ENCODE assay signal across 15 cellular contexts in genomic region chr9:108445431-108446018, GRCh38.
DNase-seq lines count a peak whose midpoint lies in the region; ATAC-seq and TF ChIP-seq lines count a peak whose summit lies in the region.
"Had no signal": no experiment of that assay in that cellular context is flagged by ENCODE, and none has a peak within 500 bp of the region (broad histone marks: within the 10 kb centered on the region; RNA-seq: fewer than 3 reads in every experiment).

No MANE protein-coding gene starts in this region.

- H3K27me3 Mint-ChIP-seq in naive thymus-derived CD8-positive, alpha-beta T cell, result peaks cover 0 to 8% (median 0%) of the 10 kb centered on the region in 5 donors

- H3K36me3 ChIP-seq in tibial nerve (no peaks in the 10 kb centered on the region), body of pancreas (replicated peaks in 1 of 2; ENCODE audit: insufficient read depth in 1 of 2, low read depth in 2 of 2) (no peaks in the 10 kb centered on the region)
- H3K36me3 ChIP-seq: heart left ventricle, left ventricle myocardium inferior, Peyer's patch had no signal

- ATAC-seq in GM21737 (IDR thresholded peaks at IDR 0.05; ENCODE audit: unreplicated experiment) (no peak), body of pancreas (no peak)
- no peak for ATAC-seq in naive thymus-derived CD8-positive, alpha-beta T cell

- TF ChIP-seq POLR2A in tibial nerve (IDR thresholded peaks at IDR 0.05), result no peak
- no peak for TF ChIP-seq POLR2A in body of pancreas (IDR thresholded peaks at IDR 0.05)

- peak overlapping the region in 1 of 10 donors; percentile 10 for H3K27ac Mint-ChIP-seq in naive thymus-derived CD8-positive, alpha-beta T cell
- H3K27ac Mint-ChIP-seq: activated T-helper 1 cell treated with anti-CD3 and anti-CD28 coated beads, Interleukin-12 subunit alpha, Interleukin-12 subunit beta, Interleukin-2, Interleukin-4 antibody, amounts not matched to agents 30 ng/mL and 10 ng/mL and 1 ng/mL, durations not matched to agents 14 hours and 24 hours and 36 hours; T-helper 2 cell treated with Interferon-gamma antibody and Interleukin-4, amounts not matched to agents 5 μg/mL and 100 μg/mL, for 36 hours had no signal

- no peaks in the 10 kb centered on the region for H3K9me3 ChIP-seq in tibial nerve
- H3K9me3 ChIP-seq in body of pancreas, result no peaks in the 10 kb centered on the region
- H3K9me3 ChIP-seq: heart left ventricle, left ventricle myocardium inferior, Peyer's patch had no signal

- WGBS in tibial nerve, 2 donors, result 59 to 66% methylated on average over 8 of the region's 8 CpGs
- 88 to 91% methylated on average over 8 of the region's 8 CpGs for WGBS in body of pancreas, 2 donors

- peak overlapping the region; percentile 50 for H3K27ac ChIP-seq in cingulate gyrus (ENCODE audit: low read depth, low read length)
- peak overlapping the region in 3 of 4 donors; percentile 30 to 94 (median 88) for H3K27ac ChIP-seq in tibial nerve
- H3K27ac ChIP-seq in body of pancreas, result no peak overlapping the region
- H3K27ac ChIP-seq: heart left ventricle, left ventricle myocardium inferior, Peyer's patch had no signal

- H3K4me1 Mint-ChIP-seq in naive thymus-derived CD8-positive, alpha-beta T cell, result no peaks in the 10 kb centered on the region

- TF ChIP-seq EP300 in tibial nerve (IDR thresholded peaks at IDR 0.05), result peak in 1 of 2 donors; percentile 65

- H3K27me3 ChIP-seq in tibial nerve, result no peaks in the 10 kb centered on the region
- no peaks in the 10 kb centered on the region for H3K27me3 ChIP-seq in body of pancreas
- H3K27me3 ChIP-seq: heart left ventricle, Peyer's patch had no signal

- POLR2A ChIA-PET in naive thymus-derived CD8-positive, alpha-beta T cell (lab: Charles Lee), result no interaction called here

- H3K4me1 ChIP-seq in tibial nerve (peaks cover 0 to 55% (median 17%) of the 10 kb centered on the region in 4 donors), body of pancreas (peaks cover 24% of the 10 kb centered on the region)
- H3K4me1 ChIP-seq: heart left ventricle, left ventricle myocardium inferior had no signal

- no peak overlapping the region for H3K4me3 ChIP-seq in tibial nerve
- H3K4me3 ChIP-seq in body of pancreas, result no peak overlapping the region
- H3K4me3 ChIP-seq: heart left ventricle, left ventricle myocardium inferior, Peyer's patch had no signal

- DNase-seq in NCI-H748 (lab: John Stamatoyannopoulos, UW; ENCODE audit: unreplicated experiment), result peak; percentile 14
- no peak for DNase-seq in NCI-H748 treated with DMSO at 0.1 percent for 48 hours (lab: John Stamatoyannopoulos, UW)
- peak; percentile 87 for DNase-seq in midbrain (lab: John Stamatoyannopoulos, UW)
- no peak for DNase-seq in tibial nerve (ENCODE audit: low spot score in 2 of 2)
- DNase-seq in body of pancreas, result no peak
- DNase-seq in naive thymus-derived CD8-positive, alpha-beta T cell, result no peak
- DNase-seq: activated CD4-positive, alpha-beta T cell treated with anti-CD3 and anti-CD28 coated beads, Interleukin-2, amount 50 U/mL, for 48 hours; heart left ventricle; left ventricle myocardium inferior; Peyer's patch; stimulated activated CD4-positive, alpha-beta T cell treated with anti-CD3 and anti-CD28 coated beads, Interleukin-15, amount 100 ng/mL, for 24 hours had no signal

- TF ChIP-seq CTCF in tibial nerve (IDR thresholded peaks at IDR 0.05), result no peak
- TF ChIP-seq CTCF in body of pancreas (IDR thresholded peaks at IDR 0.05), result no peak

- no peak overlapping the region for H3K4me3 Mint-ChIP-seq in naive thymus-derived CD8-positive, alpha-beta T cell
- H3K4me3 Mint-ChIP-seq: activated T-helper 1 cell treated with anti-CD3 and anti-CD28 coated beads, Interleukin-12 subunit alpha, Interleukin-12 subunit beta, Interleukin-2, Interleukin-4 antibody, amounts not matched to agents 30 ng/mL and 10 ng/mL and 1 ng/mL, durations not matched to agents 14 hours and 24 hours and 36 hours; T-helper 2 cell treated with Interferon-gamma antibody and Interleukin-4, amounts not matched to agents 5 μg/mL and 100 μg/mL, for 36 hours had no signal

- intact Hi-C loops in body of pancreas (cut with DNase I), result no loop called here

- H3K9me3 Mint-ChIP-seq in naive thymus-derived CD8-positive, alpha-beta T cell, result peaks cover 0 to 24% (median 6%) of the 10 kb centered on the region in 9 donors
- H3K9me3 Mint-ChIP-seq: T-helper 2 cell treated with Interferon-gamma antibody and Interleukin-4, amounts not matched to agents 5 μg/mL and 100 μg/mL, for 36 hours had no signal

- H3K36me3 Mint-ChIP-seq in naive thymus-derived CD8-positive, alpha-beta T cell, result no peaks in the 10 kb centered on the region

Comparison
In these comparisons a context has a peak if more than half of its experiments do, and no peak if none do; other contexts are left out.
1. DNase-seq: peak in NCI-H748 (single experiment) and midbrain (single experiment); none in NCI-H748 treated with DMSO at 0.1 percent for 48 hours (single experiment), tibial nerve (0 of 2), body of pancreas (0 of 4) and naive thymus-derived CD8-positive, alpha-beta T cell (0 of 10).
2. H3K27ac ChIP-seq: peak in cingulate gyrus (single experiment) and tibial nerve (3 of 4); none in body of pancreas (0 of 4).